Comparison of ENCODE assay signal across 1 cellular context in genomic region chr16:72099377-72099818, GRCh38.
TF ChIP-seq lines count a peak whose summit lies in the region.

No MANE protein-coding gene starts in this region.

TF ChIP-seq in GM23338, 12 proteins besides CTCF, POLR2A, EP300 and RAD21 (continued from another document):
- TF ChIP-seq REST (IDR thresholded peaks at IDR 0.05; ENCODE audit: unreplicated experiment) (no peak), POLR2AphosphoS5 (IDR thresholded peaks at IDR 0.05; ENCODE audit: low read depth) (no peak), NANOG (IDR thresholded peaks at IDR 0.05; ENCODE audit: borderline replicate concordance) (no peak), ZNF331 (CRISPR knock-in tag; IDR thresholded peaks at IDR 0.05; ENCODE audit: low read depth) (no peak), ZNF114 (CRISPR knock-in tag; IDR thresholded peaks at IDR 0.05) (no peak), STAT1 (IDR thresholded peaks at IDR 0.05; ENCODE audit: unreplicated experiment) (no peak), JUNB (IDR thresholded peaks at IDR 0.05; ENCODE audit: unreplicated experiment) (no peak), EZH2 (IDR thresholded peaks at IDR 0.05; ENCODE audit: low read depth, unreplicated experiment) (no peak), EZH2phosphoT487 (IDR thresholded peaks at IDR 0.05; ENCODE audit: unreplicated experiment) (no peak), CREB1 (CRISPR knock-in tag; IDR thresholded peaks at IDR 0.05; ENCODE audit: low read depth) (no peak), ZNF462 (CRISPR knock-in tag; IDR thresholded peaks at IDR 0.05) (no peak)
